In the genomic region with DNA sequence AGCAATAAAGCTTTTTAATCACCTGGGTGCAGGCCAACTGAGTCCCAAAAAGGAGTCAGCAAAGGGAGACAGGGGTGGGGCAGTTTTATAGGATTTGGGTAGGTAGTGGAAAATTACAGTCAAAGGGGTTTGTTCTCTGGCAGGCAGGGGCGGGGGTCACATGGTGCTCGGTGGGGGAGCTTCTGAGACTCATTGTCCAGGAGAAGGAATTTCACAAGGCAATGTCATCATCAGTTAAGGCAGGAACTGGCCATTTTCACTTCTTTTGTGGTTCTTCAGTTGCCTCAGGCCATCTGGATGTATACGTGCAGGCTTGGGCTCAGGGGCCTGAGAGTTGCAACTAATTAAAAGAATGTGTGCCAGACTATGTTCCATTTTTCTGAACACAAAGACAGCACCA, we compare ENCODE assay signal across 5 cellular contexts.
DNase-seq lines count a peak whose midpoint lies in the region; ATAC-seq, FAIRE-seq and TF ChIP-seq lines count a peak whose summit lies in the region.
"Not testable (repeated sequence)": the region's sequence is repeated elsewhere in the genome, so short reads cannot be mapped to it uniquely, and the experiment has no call there.

No MANE protein-coding gene starts in this region.

- H4K20me1 ChIP-seq in GM23338 (replicated peaks; ENCODE audit: insufficient read depth); astrocyte (ENCODE audit: insufficient read depth, low read length): not testable (repeated sequence)

- H3K27me3 ChIP-seq in GM23338 (ENCODE audit: insufficient read depth); HUES6 (ENCODE audit: control insufficient read depth, insufficient read depth, low read length); astrocyte (ENCODE audit: insufficient read depth, low read length): not testable (repeated sequence)

- H3K4me3 Mint-ChIP-seq in GM23338; astrocyte (ENCODE audit: unreplicated experiment); progenitor cell of endocrine pancreas (ENCODE audit: low read depth): not testable (repeated sequence)

- not testable (repeated sequence) for TF ChIP-seq CTCF in GM23338 (conservative IDR thresholded peaks at IDR 0.05; ENCODE audit: low read depth in 2 of 2); astrocyte (IDR thresholded peaks at IDR 0.05; ENCODE audit: insufficient read depth, low read depth, low read length); progenitor cell of endocrine pancreas (IDR thresholded peaks at IDR 0.05; ENCODE audit: unreplicated experiment)

- H3K27ac ChIP-seq in GM23338 (ENCODE audit: low read depth); astrocyte (ENCODE audit: low read depth, low read length): not testable (repeated sequence)
- peak overlapping the region; percentile 89; the same call in 1 of the 2 replicates for H3K27ac ChIP-seq in HUES6 (ENCODE audit: low read depth, low read length)

- not testable (repeated sequence) for H3K36me3 ChIP-seq in GM23338 (ENCODE audit: insufficient read depth); HUES6 (ENCODE audit: control insufficient read depth, insufficient read depth, low read length); astrocyte (ENCODE audit: insufficient read depth, low read length)

- not testable (repeated sequence) for H3K36me3 Mint-ChIP-seq in GM23338 (ENCODE audit: low read depth); astrocyte (ENCODE audit: low read depth, unreplicated experiment); progenitor cell of endocrine pancreas (ENCODE audit: insufficient read depth)

- not testable (repeated sequence) for ATAC-seq in GM23338

- not testable (repeated sequence) for H3K4me2 ChIP-seq in GM23338; astrocyte (ENCODE audit: low read length)

- H3K9me3 Mint-ChIP-seq in GM23338; astrocyte (ENCODE audit: unreplicated experiment): not testable (repeated sequence)
- peaks cover 20% of the 10 kb centered on the region for H3K9me3 Mint-ChIP-seq in progenitor cell of endocrine pancreas (ENCODE audit: low read depth)

- not testable (repeated sequence) for H3K4me1 ChIP-seq in GM23338 (ENCODE audit: insufficient read depth); HUES6 (ENCODE audit: control insufficient read depth, insufficient read depth, low read length); astrocyte (ENCODE audit: insufficient read depth, low read length)

- not testable (repeated sequence) for H3K9me2 ChIP-seq in GM23338 (ENCODE audit: insufficient read depth)

- H3F3A ChIP-seq in GM23338 (replicated peaks; ENCODE audit: low read depth) = not testable (repeated sequence)

- peak overlapping the region; percentile 68 for H3K9ac ChIP-seq in HUES6 (ENCODE audit: low read length)
- H3K9ac ChIP-seq in astrocyte (ENCODE audit: low read length) = not testable (repeated sequence)

- not testable (repeated sequence) for DNase-seq in GM23338 (ENCODE audit: low spot score); astrocyte (ENCODE audit: low read depth); progenitor cell of endocrine pancreas (ENCODE audit: low spot score, unreplicated experiment)
- peak; percentile 66 for DNase-seq in islet precursor cell

- not testable (repeated sequence) for H3K27me3 Mint-ChIP-seq in GM23338 (ENCODE audit: insufficient read depth, low read depth, poor library complexity); astrocyte (ENCODE audit: low read depth, unreplicated experiment); progenitor cell of endocrine pancreas

- H3K4me1 Mint-ChIP-seq in GM23338 = peaks cover 13% of the 10 kb centered on the region
- H3K4me1 Mint-ChIP-seq in astrocyte (ENCODE audit: low read depth, unreplicated experiment); progenitor cell of endocrine pancreas (ENCODE audit: low read depth): not testable (repeated sequence)

- not testable (repeated sequence) for H2AFZ ChIP-seq in GM23338; astrocyte (ENCODE audit: low read depth, low read length)

- not testable (repeated sequence) for H3K79me2 ChIP-seq in GM23338 (replicated peaks; ENCODE audit: insufficient read depth); astrocyte (ENCODE audit: insufficient read depth, low read length)

- FAIRE-seq in astrocyte (lab: Jason Lieb, UNC) = not testable (repeated sequence)

- peak overlapping the region; percentile 87 for H3K27ac Mint-ChIP-seq in GM23338
- H3K27ac Mint-ChIP-seq in astrocyte (ENCODE audit: unreplicated experiment) = peak overlapping the region; percentile 55
- H3K27ac Mint-ChIP-seq in progenitor cell of endocrine pancreas = peak overlapping the region; percentile 41

- H3K4me3 ChIP-seq in GM23338; astrocyte (ENCODE audit: insufficient read depth, low read depth, low read length): not testable (repeated sequence)
- peak overlapping the region; percentile 18; the same call in 1 of the 2 replicates for H3K4me3 ChIP-seq in HUES6 (ENCODE audit: low read depth, low read length)

- H3K9me3 ChIP-seq in HUES6 (ENCODE audit: control insufficient read depth, insufficient read depth, low read depth, low read length); astrocyte (ENCODE audit: insufficient read depth, low read depth, low read length): not testable (repeated sequence)
